ENCODE assay signal across 11 cellular contexts in the genomic region with DNA sequence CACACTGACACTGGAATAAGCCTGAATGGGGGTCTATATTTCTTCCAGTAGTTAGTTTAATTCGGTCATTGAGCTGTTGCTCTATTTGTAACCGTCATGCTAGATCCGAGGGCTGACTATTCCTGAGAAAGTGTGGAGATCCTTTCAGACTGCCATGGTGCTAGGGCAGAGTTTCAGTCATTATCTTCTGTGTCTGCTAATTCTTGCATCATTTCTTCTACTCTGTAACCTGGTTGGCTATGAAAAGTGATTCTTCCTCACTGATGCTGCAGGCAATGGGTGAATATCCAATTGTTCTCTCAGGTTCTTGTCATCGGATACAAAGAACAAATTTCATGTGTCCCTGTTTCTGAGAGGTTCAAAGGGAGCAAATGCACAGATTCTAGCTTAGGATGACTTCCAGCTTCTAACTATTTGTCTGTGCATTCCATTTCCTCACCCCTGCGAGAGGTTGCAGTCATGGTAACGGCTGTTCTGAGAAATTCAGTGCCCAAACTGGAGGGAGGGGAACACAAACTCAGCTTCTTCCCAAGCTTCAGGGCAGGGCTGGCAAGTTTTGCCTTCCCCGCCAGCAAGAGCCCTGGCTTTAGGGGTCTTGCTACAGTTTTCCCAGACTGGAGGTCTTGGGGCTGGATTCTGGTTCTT.
DNase-seq lines count a peak whose midpoint lies in the region; ATAC-seq and TF ChIP-seq lines count a peak whose summit lies in the region.
"Had no signal": no experiment of that assay in that cellular context is flagged by ENCODE, and none has a peak within 500 bp of the region (broad histone marks: within the 10 kb centered on the region; RNA-seq: fewer than 3 reads in every experiment).

No MANE protein-coding gene starts in this region.

- no peak overlapping the region for H3K4me3 ChIP-seq in AG10803 (ENCODE audit: low read length)
- H3K4me3 ChIP-seq in choroid plexus epithelial cell (ENCODE audit: low read depth, low read length): no peak overlapping the region
- H3K4me3 ChIP-seq in muscle layer of duodenum (ENCODE audit: low read depth in 1 of 2, low read length in 2 of 2): no peak overlapping the region
- H3K4me3 ChIP-seq: body of pancreas had no signal

- no peaks in the 10 kb centered on the region for H3K9me3 ChIP-seq in muscle layer of duodenum (ENCODE audit: control insufficient read depth in 1 of 2, low read length in 2 of 2)
- H3K9me3 ChIP-seq: body of pancreas had no signal

- peak overlapping the region; percentile 10 for H3K27ac ChIP-seq in muscle layer of duodenum (ENCODE audit: low read length)

- TF ChIP-seq CTCF in AG10803 (conservative IDR thresholded peaks at IDR 0.05; ENCODE audit: low read length) (no peak), choroid plexus epithelial cell (conservative IDR thresholded peaks at IDR 0.05; ENCODE audit: low read depth, low read length) (no peak)

- H3K36me3 ChIP-seq in muscle layer of duodenum (ENCODE audit: control insufficient read depth in 1 of 2, insufficient read depth in 2 of 2, low read length in 2 of 2): peaks cover 8 to 13% of the 10 kb centered on the region in 2 donors

- DNase-seq in AG10803 (ENCODE audit: low read depth) (peak; percentile 56), choroid plexus epithelial cell (ENCODE audit: low read depth) (peak; percentile 75), NCI-H2029 (lab: John Stamatoyannopoulos, UW) (no peak), AML-193 (lab: John Stamatoyannopoulos, UW) (no peak), NCI-H1930 (lab: John Stamatoyannopoulos, UW) (no peak), NCI-H2196 (lab: John Stamatoyannopoulos, UW; ENCODE audit: unreplicated experiment) (no peak)
- DNase-seq: body of pancreas, DMS153, NCI-H1694 had no signal

- no peaks in the 10 kb centered on the region for H3K27me3 ChIP-seq in muscle layer of duodenum (ENCODE audit: low read depth, low read length)
- H3K27me3 ChIP-seq: body of pancreas had no signal

- peaks cover 0 to 15% of the 10 kb centered on the region in 2 donors for H3K4me1 ChIP-seq in muscle layer of duodenum (ENCODE audit: control insufficient read depth in 1 of 2, insufficient read depth in 2 of 2, low read length in 2 of 2)

- peak; percentile 21 for ATAC-seq in HG02885 (IDR thresholded peaks at IDR 0.05; ENCODE audit: poor library complexity, unreplicated experiment)
- ATAC-seq: body of pancreas had no signal

Comparison
In these comparisons a context has a peak if more than half of its experiments do, and no peak if none do; other contexts are left out.
1. DNase-seq: peak in AG10803 (single experiment) and choroid plexus epithelial cell (single experiment); none in NCI-H2029 (single experiment), AML-193 (0 of 2), NCI-H1930 (0 of 2) and NCI-H2196 (single experiment).